Comparison of ENCODE assay signal across 8 cellular contexts in the genomic region with DNA sequence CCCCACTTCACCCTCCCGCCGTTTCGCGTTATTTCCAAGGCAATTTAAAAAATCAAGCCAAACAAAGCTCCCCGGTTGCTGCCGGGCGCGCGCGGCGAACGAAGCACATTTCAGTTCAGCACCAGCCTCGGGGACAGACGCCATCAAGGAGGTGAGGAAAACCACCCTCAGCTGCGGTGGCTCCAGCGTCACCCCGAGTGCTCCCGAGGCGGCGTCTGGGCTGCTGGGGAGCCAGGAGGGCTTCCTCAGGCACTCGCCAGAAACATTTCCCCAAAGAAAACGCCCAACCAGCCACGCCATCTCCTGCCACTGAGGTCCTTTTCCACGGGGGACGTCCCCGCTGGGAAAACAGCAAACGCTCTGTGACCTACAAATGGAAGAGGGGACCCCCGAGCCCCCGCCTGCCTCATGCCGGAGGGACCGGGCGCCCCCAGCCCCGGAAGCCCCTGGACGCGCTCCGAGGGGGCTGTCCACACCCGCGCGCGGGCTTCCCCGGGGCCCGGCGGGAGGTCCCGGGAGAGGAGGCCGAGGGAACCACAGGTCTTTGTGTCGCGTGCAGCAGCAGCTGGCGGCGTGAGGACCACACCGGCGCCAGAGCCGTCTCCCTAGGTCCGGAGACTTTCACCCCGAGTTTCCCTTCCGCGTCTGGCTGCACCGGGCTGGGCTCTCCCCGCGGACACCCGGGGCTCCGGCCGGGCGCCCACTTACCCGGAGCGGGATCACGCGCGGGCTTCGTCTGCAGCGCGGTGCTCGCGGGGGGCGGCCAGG. TPM values are rescaled to one million over a fixed set of nuclear protein-coding genes. Genes with fewer than 3 reads are reported as not detected.
DNase-seq lines count a peak whose midpoint lies in the region; ATAC-seq, FAIRE-seq and TF ChIP-seq lines count a peak whose summit lies in the region.

No MANE protein-coding gene starts in this region.

- POLR2A ChIA-PET in naive thymus-derived CD8-positive, alpha-beta T cell (lab: Charles Lee) = interaction anchor here (0.6 kb wide), 1 partner anchor 10 kb away, joined by 3 read pairs; no protein-coding TSS in a partner anchor

- H3K9me3 Mint-ChIP-seq in activated T-cell treated with anti-CD3 and anti-CD28 coated beads, Interleukin-2, amount 50 U/mL, for 24 hours = peaks cover under 1% of the 10 kb centered on the region
- H3K9me3 Mint-ChIP-seq in naive thymus-derived CD8-positive, alpha-beta T cell = peaks cover 0 to 20% (median 5%) of the 10 kb centered on the region in 9 donors

- H3K4me1 ChIP-seq in HAP-1 (peaks cover 10% of the 10 kb centered on the region; the same call in 1 of the 2 replicates), testis (peaks cover 9% of the 10 kb centered on the region)

- no peaks in the 10 kb centered on the region for H3K36me3 Mint-ChIP-seq in activated T-cell treated with anti-CD3 and anti-CD28 coated beads, Interleukin-2, amount 50 U/mL, for 24 hours (ENCODE audit: low read depth)
- peaks cover 8 to 16% (median 13%) of the 10 kb centered on the region in 3 donors for H3K36me3 Mint-ChIP-seq in naive thymus-derived CD8-positive, alpha-beta T cell

- 0 to 1% methylated on average over 23 to 34 of the region's 74 CpGs for WGBS in testis, 2 donors

- DNase-seq in DMS79 (lab: John Stamatoyannopoulos, UW) (peak; percentile 51), HAP-1 (ENCODE audit: low spot score in 2 of 2) (peak; percentile 60 to 78), NCI-H69 (lab: John Stamatoyannopoulos, UW) (peak; percentile 83), testis (peak; percentile 59), urothelium cell line (ENCODE audit: low spot score) (no peak)
- peak; percentile 68 for DNase-seq in activated T-cell treated with anti-CD3 and anti-CD28 coated beads, Interleukin-2, amount 50 U/mL, for 24 hours
- peak in 9 of 10 donors; percentile 28 to 61 (median 46) for DNase-seq in naive thymus-derived CD8-positive, alpha-beta T cell

- peaks cover 14% of the 10 kb centered on the region for H3K4me1 Mint-ChIP-seq in activated T-cell treated with anti-CD3 and anti-CD28 coated beads, Interleukin-2, amount 50 U/mL, for 24 hours (ENCODE audit: low read depth)
- H3K4me1 Mint-ChIP-seq in naive thymus-derived CD8-positive, alpha-beta T cell = peaks cover 4 to 18% (median 15%) of the 10 kb centered on the region in 4 donors

- TF ChIP-seq POLR2A in testis (IDR thresholded peaks at IDR 0.05) = no peak

- no peak overlapping the region for H3K27ac ChIP-seq in testis

- H3K4me3 Mint-ChIP-seq in activated T-cell treated with anti-CD3 and anti-CD28 coated beads, Interleukin-2, amount 50 U/mL, for 24 hours = peak overlapping the region; percentile 74
- H3K4me3 Mint-ChIP-seq in naive thymus-derived CD8-positive, alpha-beta T cell = peak overlapping the region; percentile 77 to 94 (median 86)

- H3K27me3 Mint-ChIP-seq in activated T-cell treated with anti-CD3 and anti-CD28 coated beads, Interleukin-2, amount 50 U/mL, for 24 hours = peaks cover 79% of the 10 kb centered on the region
- peaks cover 35 to 83% (median 61%) of the 10 kb centered on the region in 5 donors for H3K27me3 Mint-ChIP-seq in naive thymus-derived CD8-positive, alpha-beta T cell

- no peak for FAIRE-seq in urothelium cell line (lab: Jason Lieb, UNC)

- peak overlapping the region; percentile 51 for H3K4me3 ChIP-seq in HAP-1
- peak overlapping the region; percentile 41 to 60 for H3K4me3 ChIP-seq in testis

- H3K27ac Mint-ChIP-seq in activated T-cell treated with anti-CD3 and anti-CD28 coated beads, Interleukin-2, amount 50 U/mL, for 24 hours = peak overlapping the region; percentile 64
- peak overlapping the region in 4 of 10 donors; percentile 16 to 58 (median 53) for H3K27ac Mint-ChIP-seq in naive thymus-derived CD8-positive, alpha-beta T cell

- no peaks in the 10 kb centered on the region for H3K27me3 ChIP-seq in HAP-1 (ENCODE audit: low read depth)
- H3K27me3 ChIP-seq in testis = no peaks in the 10 kb centered on the region

- no peaks in the 10 kb centered on the region for H3K9me3 ChIP-seq in HAP-1
- H3K9me3 ChIP-seq in testis = no peaks in the 10 kb centered on the region

- intact Hi-C loops in testis (cut with DNase I; ENCODE audit: low total_unique reads) = no loop called here

- peak; percentile 80 for ATAC-seq in esophagus mucosa
- peak; percentile 82 to 86 for ATAC-seq in naive thymus-derived CD8-positive, alpha-beta T cell

- TF ChIP-seq CTCF in testis (IDR thresholded peaks at IDR 0.05) = no peak

- H3K36me3 ChIP-seq in HAP-1 (replicated peaks) (no peaks in the 10 kb centered on the region), testis (ENCODE audit: low read depth, missing control alignments) (no peaks in the 10 kb centered on the region)

- in situ Hi-C loops in HAP-1 (cut with MboI; ENCODE audit: low sequenced_read_pairs) = no loop called here

RNA-seq across cellular contexts. Expression of gene GNG4, which starts 0.4 kb away (rescaled TPM):
- total RNA-seq in esophagus mucosa (7.2 TPM), testis (1 to 10 TPM; 2.9 to 3.2 TPM)
- not detected for total RNA-seq in naive thymus-derived CD8-positive, alpha-beta T cell
- not detected for polyA plus RNA-seq in naive thymus-derived CD8-positive, alpha-beta T cell
- 3.3 TPM for polyA plus RNA-seq in testis (ENCODE audit: insufficient read depth, low read depth, low replicate concordance)
